In the genomic region with DNA sequence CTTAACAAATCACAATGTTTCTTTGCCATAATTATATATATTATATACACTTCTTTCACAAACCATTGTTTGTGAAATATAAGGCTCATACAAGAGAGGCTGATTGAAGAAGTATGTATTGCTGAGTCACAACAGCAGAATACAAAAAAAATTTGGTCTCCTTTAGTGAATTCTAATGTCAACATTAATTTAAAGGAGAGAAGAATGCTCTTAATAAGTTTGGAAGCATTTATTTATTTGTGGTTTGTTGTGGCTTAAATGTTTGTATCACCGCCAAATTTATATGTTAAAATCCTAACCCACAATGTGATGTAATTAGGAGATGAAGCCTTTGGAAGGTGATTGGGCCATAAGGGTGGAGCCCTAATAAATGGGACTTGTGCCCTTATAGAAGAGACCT, we compare ENCODE assay signal across 19 cellular contexts.
DNase-seq lines count a peak whose midpoint lies in the region; ATAC-seq and TF ChIP-seq lines count a peak whose summit lies in the region.
"Had no signal": no experiment of that assay in that cellular context is flagged by ENCODE, and none has a peak within 500 bp of the region (broad histone marks: within the 10 kb centered on the region; RNA-seq: fewer than 3 reads in every experiment).

No MANE protein-coding gene starts in this region.

- no peak for TF ChIP-seq POLR2A in erythroblast (IDR thresholded peaks at IDR 0.05; ENCODE audit: low read length)

- in situ Hi-C loops in ACHN (cut with HindIII; ENCODE audit: low pct_ligation_motif_present, low pct_unique_long_range_greater_than_20kb, low sequenced_read_pairs), result no loop called here

- peak; percentile 3 to 30 for DNase-seq in AML-193 (lab: John Stamatoyannopoulos, UW)
- peak; percentile 44 for DNase-seq in H4 (ENCODE audit: low spot score)
- peak; percentile 40 for DNase-seq in fibroblast of peridontal ligament (ENCODE audit: extremely low read depth)
- DNase-seq in erythroblast (lab: John Stamatoyannopoulos, UW), result no peak
- DNase-seq in ACHN, result no peak
- DNase-seq: activated gamma-delta T cell treated with Interleukin-2 at 50 U/mL for 16 hours; effector CD8-positive, alpha-beta T cell; glutamatergic neuron; H9; NCI-H1092 treated with DMSO at 0.1 percent for 48 hours; NK-92 treated with Interleukin-12 subunit alpha and Interleukin-12 subunit beta, amount 100 ng/mL, for 24 hours; retina; stimulated activated CD4-positive, alpha-beta T cell treated with anti-CD3 and anti-CD28 coated beads, Interleukin-4, amount 100 ng/mL, for 24 hours; trophoblast cell; WERI-Rb-1 had no signal

- ATAC-seq in SK-N-SH treated with all-trans-retinoic acid at 6 μM for 48 hours (peak; percentile 53; the same call in 2 of the 3 replicates), HG03442 (IDR thresholded peaks at IDR 0.05; ENCODE audit: unreplicated experiment) (no peak), GM21367 (IDR thresholded peaks at IDR 0.05; ENCODE audit: unreplicated experiment) (no peak)
- ATAC-seq: HepG2 had no signal

TF ChIP-seq in SK-N-SH treated with all-trans-retinoic acid at 6 μM for 48 hours, 23 proteins besides CTCF, POLR2A, EP300 and RAD21:
- no peak for TF ChIP-seq TCF4 (CRISPR knock-in tag; IDR thresholded peaks at IDR 0.05; ENCODE audit: borderline replicate concordance)
- TF ChIP-seq ARNTL (CRISPR knock-in tag; IDR thresholded peaks at IDR 0.05; ENCODE audit: borderline replicate concordance, low read depth), result no peak
- TF ChIP-seq, protein P1, sequence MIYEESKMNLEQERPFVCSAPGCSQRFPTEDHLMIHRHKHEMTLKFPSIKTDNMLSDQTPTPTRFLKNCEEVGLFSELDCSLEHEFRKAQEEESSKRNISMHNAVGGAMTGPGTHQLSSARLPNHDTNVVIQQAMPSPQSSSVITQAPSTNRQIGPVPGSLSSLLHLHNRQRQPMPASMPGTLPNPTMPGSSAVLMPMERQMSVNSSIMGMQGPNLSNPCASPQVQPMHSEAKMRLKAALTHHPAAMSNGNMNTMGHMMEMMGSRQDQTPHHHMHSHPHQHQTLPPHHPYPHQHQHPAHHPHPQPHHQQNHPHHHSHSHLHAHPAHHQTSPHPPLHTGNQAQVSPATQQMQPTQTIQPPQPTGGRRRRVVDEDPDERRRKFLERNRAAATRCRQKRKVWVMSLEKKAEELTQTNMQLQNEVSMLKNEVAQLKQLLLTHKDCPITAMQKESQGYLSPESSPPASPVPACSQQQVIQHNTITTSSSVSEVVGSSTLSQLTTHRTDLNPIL (CRISPR knock-in tag; IDR thresholded peaks at IDR 0.05; ENCODE audit: low read depth), result no peak
- TF ChIP-seq, protein P2, sequence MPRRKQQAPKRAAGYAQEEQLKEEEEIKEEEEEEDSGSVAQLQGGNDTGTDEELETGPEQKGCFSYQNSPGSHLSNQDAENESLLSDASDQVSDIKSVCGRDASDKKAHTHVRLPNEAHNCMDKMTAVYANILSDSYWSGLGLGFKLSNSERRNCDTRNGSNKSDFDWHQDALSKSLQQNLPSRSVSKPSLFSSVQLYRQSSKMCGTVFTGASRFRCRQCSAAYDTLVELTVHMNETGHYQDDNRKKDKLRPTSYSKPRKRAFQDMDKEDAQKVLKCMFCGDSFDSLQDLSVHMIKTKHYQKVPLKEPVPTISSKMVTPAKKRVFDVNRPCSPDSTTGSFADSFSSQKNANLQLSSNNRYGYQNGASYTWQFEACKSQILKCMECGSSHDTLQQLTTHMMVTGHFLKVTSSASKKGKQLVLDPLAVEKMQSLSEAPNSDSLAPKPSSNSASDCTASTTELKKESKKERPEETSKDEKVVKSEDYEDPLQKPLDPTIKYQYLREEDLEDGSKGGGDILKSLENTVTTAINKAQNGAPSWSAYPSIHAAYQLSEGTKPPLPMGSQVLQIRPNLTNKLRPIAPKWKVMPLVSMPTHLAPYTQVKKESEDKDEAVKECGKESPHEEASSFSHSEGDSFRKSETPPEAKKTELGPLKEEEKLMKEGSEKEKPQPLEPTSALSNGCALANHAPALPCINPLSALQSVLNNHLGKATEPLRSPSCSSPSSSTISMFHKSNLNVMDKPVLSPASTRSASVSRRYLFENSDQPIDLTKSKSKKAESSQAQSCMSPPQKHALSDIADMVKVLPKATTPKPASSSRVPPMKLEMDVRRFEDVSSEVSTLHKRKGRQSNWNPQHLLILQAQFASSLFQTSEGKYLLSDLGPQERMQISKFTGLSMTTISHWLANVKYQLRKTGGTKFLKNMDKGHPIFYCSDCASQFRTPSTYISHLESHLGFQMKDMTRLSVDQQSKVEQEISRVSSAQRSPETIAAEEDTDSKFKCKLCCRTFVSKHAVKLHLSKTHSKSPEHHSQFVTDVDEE (CRISPR knock-in tag; IDR thresholded peaks at IDR 0.05), result no peak
- TF ChIP-seq OSR1 (CRISPR knock-in tag; IDR thresholded peaks at IDR 0.05), result no peak
- TF ChIP-seq PPARA (CRISPR knock-in tag; IDR thresholded peaks at IDR 0.05; ENCODE audit: borderline replicate concordance), result no peak
- TF ChIP-seq RARB (CRISPR knock-in tag; IDR thresholded peaks at IDR 0.05), result no peak
- TF ChIP-seq CSRNP3 (CRISPR knock-in tag; IDR thresholded peaks at IDR 0.05), result no peak

Comparison
In these comparisons a context has a peak if more than half of its experiments do, and no peak if none do; other contexts are left out.
1. DNase-seq: peak in AML-193 (2 of 2), H4 (single experiment) and fibroblast of peridontal ligament (single experiment); none in erythroblast (0 of 2) and ACHN (single experiment).